ENCODE assay signal across 18 cellular contexts in the genomic region with DNA sequence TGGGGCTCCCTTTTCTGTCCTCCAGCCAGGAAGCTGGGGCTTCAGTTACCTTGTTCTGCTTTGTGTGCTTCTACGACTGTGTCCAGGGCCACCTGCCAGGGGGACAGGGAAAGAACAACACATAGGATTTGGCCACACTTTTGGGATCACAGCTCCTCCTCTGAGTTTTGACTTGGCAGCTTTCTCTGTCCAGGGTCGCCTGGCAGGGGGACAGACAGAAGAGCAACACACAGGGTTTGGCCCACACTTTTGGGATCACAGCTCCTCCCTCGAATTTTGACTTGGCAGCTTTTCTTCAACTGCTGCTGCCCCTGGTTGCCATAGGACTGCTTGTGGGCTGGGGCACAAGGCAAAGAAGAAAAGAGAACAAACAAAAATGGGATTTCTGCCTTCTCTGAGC. TPM values are rescaled to one million over a fixed set of nuclear protein-coding genes. Genes with fewer than 3 reads are reported as not detected.
DNase-seq lines count a peak whose midpoint lies in the region; ATAC-seq and TF ChIP-seq lines count a peak whose summit lies in the region.
"Had no signal": no experiment of that assay in that cellular context is flagged by ENCODE, and none has a peak within 500 bp of the region (broad histone marks: within the 10 kb centered on the region; RNA-seq: fewer than 3 reads in every experiment).

No MANE protein-coding gene starts in this region.

- CTCF ChIA-PET in RWPE1 (lab: Yijun Ruan, JAX) (interaction anchor here (0.6 to 1.3 kb wide), 3 partner anchors 29 to 537 kb away, joined by 3 to 6 read pairs (median 4); a partner anchor contains a TSS), GM10248 (lab: Yijun Ruan, JAX) (interaction anchor here (1.3 to 1.9 kb wide), 2 partner anchors 12 to 13 kb away, joined by 4 read pairs; no protein-coding TSS in a partner anchor)

- H3K27ac Mint-ChIP-seq in chondrocyte (ENCODE audit: unreplicated experiment): no peak overlapping the region
- no peak overlapping the region for H3K27ac Mint-ChIP-seq in natural killer cell
- H3K27ac Mint-ChIP-seq: activated CD8-positive, alpha-beta T cell treated with anti-CD3 and anti-CD28 coated beads for 36 hours; activated naive CD8-positive, alpha-beta T cell treated with anti-CD3 and anti-CD28 coated beads, Interleukin-2, amount 50 U/mL, for 24 hours; T-helper 1 cell treated with Interleukin-12 subunit alpha and Interleukin-12 subunit beta and Interleukin-4 antibody, amounts not matched to agents 30 μg/mL and 1 μg/mL, for 36 hours had no signal

- H3K27me3 Mint-ChIP-seq in chondrocyte (ENCODE audit: low read depth) (no peaks in the 10 kb centered on the region), natural killer cell (ENCODE audit: low read depth in 2 of 2) (no peaks in the 10 kb centered on the region)
- H3K27me3 Mint-ChIP-seq: activated CD8-positive, alpha-beta T cell treated with anti-CD3 and anti-CD28 coated beads for 36 hours; activated naive CD8-positive, alpha-beta T cell treated with anti-CD3 and anti-CD28 coated beads, Interleukin-2, amount 50 U/mL, for 24 hours had no signal

- no peaks in the 10 kb centered on the region for H3K9me3 Mint-ChIP-seq in chondrocyte (ENCODE audit: low read depth)
- H3K9me3 Mint-ChIP-seq in natural killer cell: no peaks in the 10 kb centered on the region
- H3K9me3 Mint-ChIP-seq: activated CD8-positive, alpha-beta T cell treated with anti-CD3 and anti-CD28 coated beads for 36 hours; activated naive CD8-positive, alpha-beta T cell treated with anti-CD3 and anti-CD28 coated beads, Interleukin-2, amount 50 U/mL, for 24 hours; T-helper 1 cell treated with Interleukin-12 subunit alpha and Interleukin-12 subunit beta and Interleukin-4 antibody, amounts not matched to agents 30 μg/mL and 1 μg/mL, for 36 hours had no signal

- no peak for TF ChIP-seq CTCF in RWPE1 (conservative IDR thresholded peaks at IDR 0.05; ENCODE audit: low read depth)
- TF ChIP-seq CTCF in chondrocyte (IDR thresholded peaks at IDR 0.05): no peak
- no peak for TF ChIP-seq CTCF in natural killer cell (IDR thresholded peaks at IDR 0.05)
- TF ChIP-seq CTCF in GM10248 (IDR thresholded peaks at IDR 0.05; ENCODE audit: control extremely low read depth, extremely low read depth, low read depth, missing control alignments): no peak

- POLR2A ChIA-PET in RWPE1 (lab: Yijun Ruan, JAX; ENCODE audit: low non-redundant PET): no interaction called here
- POLR2A ChIA-PET in GM10248 (lab: Yijun Ruan, JAX): no interaction called here

- ATAC-seq in natural killer cell (no peak), GM18858 (IDR thresholded peaks at IDR 0.05; ENCODE audit: unreplicated experiment) (no peak)
- ATAC-seq: activated CD8-positive, alpha-beta T cell treated with anti-CD3 and anti-CD28 coated beads for 36 hours; activated naive CD8-positive, alpha-beta T cell treated with anti-CD3 and anti-CD28 coated beads, Interleukin-2, amount 50 U/mL, for 24 hours; pancreas had no signal

- H3K36me3 Mint-ChIP-seq in chondrocyte (ENCODE audit: low read depth) (peaks cover 21% of the 10 kb centered on the region), natural killer cell (no peaks in the 10 kb centered on the region)

- DNase-seq in RWPE1 (ENCODE audit: low spot score) (no peak), chondrocyte (ENCODE audit: low spot score) (peak; percentile 74), natural killer cell (no peak), GM10248 (ENCODE audit: extremely low spot score) (no peak)
- DNase-seq in stimulated activated CD8-positive, alpha-beta memory T cell treated with anti-CD3 and anti-CD28 coated beads, Interleukin-4, amount 100 ng/mL, for 48 hours: peak; percentile 7
- DNase-seq: activated CD8-positive, alpha-beta T cell treated with anti-CD3 and anti-CD28 coated beads for 36 hours; activated naive CD8-positive, alpha-beta T cell treated with anti-CD3 and anti-CD28 coated beads, Interleukin-2, amount 50 U/mL, for 24 hours; Calu3; KBM-7; NCI-H1048; NCI-H2081 treated with DMSO at 0.1 percent for 48 hours; NCI-H524; SHP77 had no signal

- intact Hi-C loops in natural killer cell (cut with micrococcal nuclease): no loop called here

- no peaks in the 10 kb centered on the region for H3K27me3 ChIP-seq in layer of hippocampus (ENCODE audit: control insufficient read depth, insufficient read depth, low read length)
- H3K27me3 ChIP-seq: pancreas had no signal

- H3K4me1 Mint-ChIP-seq in chondrocyte (ENCODE audit: low read depth): no peaks in the 10 kb centered on the region
- H3K4me1 Mint-ChIP-seq in natural killer cell: peaks cover 0 to 4% of the 10 kb centered on the region in 2 donors
- H3K4me1 Mint-ChIP-seq: activated naive CD8-positive, alpha-beta T cell treated with anti-CD3 and anti-CD28 coated beads, Interleukin-2, amount 50 U/mL, for 24 hours had no signal

- H3K4me3 Mint-ChIP-seq in chondrocyte (ENCODE audit: unreplicated experiment) (no peak overlapping the region), natural killer cell (no peak overlapping the region)
- H3K4me3 Mint-ChIP-seq: activated CD8-positive, alpha-beta T cell treated with anti-CD3 and anti-CD28 coated beads for 36 hours; activated naive CD8-positive, alpha-beta T cell treated with anti-CD3 and anti-CD28 coated beads, Interleukin-2, amount 50 U/mL, for 24 hours; T-helper 1 cell treated with Interleukin-12 subunit alpha and Interleukin-12 subunit beta and Interleukin-4 antibody, amounts not matched to agents 30 μg/mL and 1 μg/mL, for 36 hours had no signal

- H3K27ac ChIP-seq in RWPE1: peak overlapping the region; percentile 4
- peak overlapping the region; percentile 13 for H3K27ac ChIP-seq in layer of hippocampus (ENCODE audit: low read depth, low read length)
- H3K27ac ChIP-seq: pancreas had no signal

RNA-seq across cellular contexts. Expression of a gene that starts 19.1 kb away (rescaled TPM):
- total RNA-seq in chondrocyte (21.6 to 24.6 TPM (median 22.4 TPM) in 3 replicates), natural killer cell (10 to 100 TPM; 24.4 to 47.6 (median 27.3) TPM)

RNA-seq across cellular contexts. Expression of a gene that starts 47.1 kb away (rescaled TPM):
- total RNA-seq in chondrocyte: not detected in 3 replicates
- total RNA-seq in natural killer cell: not detected
- total RNA-seq: activated CD8-positive, alpha-beta T cell treated with anti-CD3 and anti-CD28 coated beads for 36 hours; Calu3; kidney epithelial cell; pancreas had no signal

Comparison
In these comparisons a context has a peak if more than half of its experiments do, and no peak if none do; other contexts are left out.
1. DNase-seq: peak in chondrocyte (single experiment) and stimulated activated CD8-positive, alpha-beta memory T cell treated with anti-CD3 and anti-CD28 coated beads, Interleukin-4, amount 100 ng/mL, for 48 hours (single experiment); none in RWPE1 (single experiment), natural killer cell (single experiment) and GM10248 (single experiment).